ENCODE assay signal across 13 cellular contexts in genomic region chr11:133515075-133515474, GRCh38.
DNase-seq lines count a peak whose midpoint lies in the region; ATAC-seq lines count a peak whose summit lies in the region.
"Had no signal": no experiment of that assay in that cellular context is flagged by ENCODE, and none has a peak within 500 bp of the region (broad histone marks: within the 10 kb centered on the region; RNA-seq: fewer than 3 reads in every experiment).

No MANE protein-coding gene starts in this region.

- H3K27me3 Mint-ChIP-seq in activated naive CD8-positive, alpha-beta T cell treated with anti-CD3 and anti-CD28 coated beads, Interleukin-2, amount 50 U/mL, for 24 hours, result no peaks in the 10 kb centered on the region

- DNase-seq in NCI-H1417 (lab: John Stamatoyannopoulos, UW) (peak in 2 of 3 experiments; percentile 71 to 91), NCI-H1417 treated with DMSO at 0.1 percent for 48 hours (lab: John Stamatoyannopoulos, UW) (no peak), DMS153 treated with DMSO at 0.1 percent for 48 hours (lab: John Stamatoyannopoulos, UW; ENCODE audit: unreplicated experiment) (peak; percentile 46), NCI-H748 (lab: John Stamatoyannopoulos, UW; ENCODE audit: unreplicated experiment) (peak; percentile 96), islet precursor cell (peak; percentile 41), 8988T (no peak)
- DNase-seq in activated naive CD8-positive, alpha-beta T cell treated with anti-CD3 and anti-CD28 coated beads, Interleukin-2, amount 50 U/mL, for 24 hours, result no peak
- DNase-seq: BE2C; CD8-positive, alpha-beta memory T cell; NCI-H2029 treated with DMSO at 0.1 percent for 48 hours; NCI-H446 treated with DMSO at 0.1 percent for 48 hours; Right ventricle myocardium superior had no signal

- H3K4me3 Mint-ChIP-seq in activated naive CD8-positive, alpha-beta T cell treated with anti-CD3 and anti-CD28 coated beads, Interleukin-2, amount 50 U/mL, for 24 hours, result no peak overlapping the region
- H3K4me3 Mint-ChIP-seq: CD8-positive, alpha-beta memory T cell had no signal

- H3K9me3 Mint-ChIP-seq in activated naive CD8-positive, alpha-beta T cell treated with anti-CD3 and anti-CD28 coated beads, Interleukin-2, amount 50 U/mL, for 24 hours, result no peaks in the 10 kb centered on the region

- ATAC-seq in HG03442 (IDR thresholded peaks at IDR 0.05; ENCODE audit: unreplicated experiment), result no peak
- ATAC-seq in activated naive CD8-positive, alpha-beta T cell treated with anti-CD3 and anti-CD28 coated beads, Interleukin-2, amount 50 U/mL, for 24 hours, result no peak

- H3K36me3 Mint-ChIP-seq in activated naive CD8-positive, alpha-beta T cell treated with anti-CD3 and anti-CD28 coated beads, Interleukin-2, amount 50 U/mL, for 24 hours (ENCODE audit: low read depth), result no peaks in the 10 kb centered on the region
- H3K36me3 Mint-ChIP-seq: CD8-positive, alpha-beta memory T cell had no signal

- H3K27ac Mint-ChIP-seq in activated naive CD8-positive, alpha-beta T cell treated with anti-CD3 and anti-CD28 coated beads, Interleukin-2, amount 50 U/mL, for 24 hours, result no peak overlapping the region
- H3K27ac Mint-ChIP-seq: CD8-positive, alpha-beta memory T cell had no signal

- H3K4me1 Mint-ChIP-seq in activated naive CD8-positive, alpha-beta T cell treated with anti-CD3 and anti-CD28 coated beads, Interleukin-2, amount 50 U/mL, for 24 hours, result no peaks in the 10 kb centered on the region
- H3K4me1 Mint-ChIP-seq: CD8-positive, alpha-beta memory T cell had no signal

Comparison
In these comparisons a context has a peak if more than half of its experiments do, and no peak if none do; other contexts are left out.
1. DNase-seq: peak in NCI-H1417 (2 of 3), DMS153 treated with DMSO at 0.1 percent for 48 hours (single experiment), NCI-H748 (single experiment) and islet precursor cell (single experiment); none in NCI-H1417 treated with DMSO at 0.1 percent for 48 hours (single experiment), activated naive CD8-positive, alpha-beta T cell treated with anti-CD3 and anti-CD28 coated beads, Interleukin-2, amount 50 U/mL, for 24 hours (single experiment) and 8988T (single experiment).